ENCODE assay signal across 9 cellular contexts in genomic region chr15:78640527-78640839, GRCh38. TPM values are rescaled to one million over a fixed set of nuclear protein-coding genes. Genes with fewer than 3 reads are reported as not detected.
A peak's percentile ranks its signal among the peaks of the same experiment; 100 is the strongest.
DNase-seq lines count a peak whose midpoint lies in the region; ATAC-seq lines count a peak whose summit lies in the region.
"Had no signal": no experiment of that assay in that cellular context is flagged by ENCODE, and none has a peak within 500 bp of the region (broad histone marks: within the 10 kb centered on the region; RNA-seq: fewer than 3 reads in every experiment).

No MANE protein-coding gene starts in this region.

- no peak overlapping the region for H3K9ac ChIP-seq in iPS-15b (ENCODE audit: low read depth, low read length)

- no peaks in the 10 kb centered on the region for H3K36me3 Mint-ChIP-seq in activated CD8-positive, alpha-beta T cell treated with anti-CD3 and anti-CD28 coated beads, Interleukin-2, amount 10 ng/mL, durations not matched to agents 7 days and 5 days (ENCODE audit: low read depth)
- no peaks in the 10 kb centered on the region for H3K36me3 Mint-ChIP-seq in stimulated activated memory B cell treated with anti-CD40 and anti-IgM and Interleukin-4, amounts not matched to agents 10 μg/mL and 1 μg/mL and 100 μg/mL, for 72 hours

- peak overlapping the region; percentile 52 for H3K4me3 ChIP-seq in iPS-15b (ENCODE audit: low read depth, low read length)

- H3K4me1 ChIP-seq in iPS-15b (ENCODE audit: control insufficient read depth, insufficient read depth, low read length), result peaks cover 6% of the 10 kb centered on the region

- peak overlapping the region; percentile 50 for H3K4me3 Mint-ChIP-seq in activated CD8-positive, alpha-beta T cell treated with anti-CD3 and anti-CD28 coated beads, Interleukin-2, amount 10 ng/mL, durations not matched to agents 7 days and 5 days
- peak overlapping the region; percentile 18 for H3K4me3 Mint-ChIP-seq in stimulated activated memory B cell treated with anti-CD40 and anti-IgM and Interleukin-4, amounts not matched to agents 10 μg/mL and 1 μg/mL and 100 μg/mL, for 72 hours

- CTCF ChIA-PET in activated CD8-positive, alpha-beta T cell treated with anti-CD3 and anti-CD28 coated beads, Interleukin-2, amount 10 ng/mL, durations not matched to agents 7 days and 5 days (lab: Charles Lee), result interaction anchor here (3.9 kb wide), 1 partner anchor 70 kb away, joined by 37 read pairs; no protein-coding TSS in a partner anchor

- peaks cover 5% of the 10 kb centered on the region for H3K4me1 Mint-ChIP-seq in activated CD8-positive, alpha-beta T cell treated with anti-CD3 and anti-CD28 coated beads, Interleukin-2, amount 10 ng/mL, durations not matched to agents 7 days and 5 days (ENCODE audit: low read depth)
- peaks cover 7% of the 10 kb centered on the region for H3K4me1 Mint-ChIP-seq in stimulated activated memory B cell treated with anti-CD40 and anti-IgM and Interleukin-4, amounts not matched to agents 10 μg/mL and 1 μg/mL and 100 μg/mL, for 72 hours

- no peaks in the 10 kb centered on the region for H3K9me3 ChIP-seq in iPS-15b (ENCODE audit: control insufficient read depth, insufficient read depth, low read length)

- H3K27me3 ChIP-seq in iPS-15b (ENCODE audit: control insufficient read depth, insufficient read depth, low read length), result peaks cover 12% of the 10 kb centered on the region

- no peaks in the 10 kb centered on the region for H3K9me3 Mint-ChIP-seq in activated CD8-positive, alpha-beta T cell treated with anti-CD3 and anti-CD28 coated beads, Interleukin-2, amount 10 ng/mL, durations not matched to agents 7 days and 5 days (ENCODE audit: insufficient read depth)
- H3K9me3 Mint-ChIP-seq in stimulated activated memory B cell treated with anti-CD40 and anti-IgM and Interleukin-4, amounts not matched to agents 10 μg/mL and 1 μg/mL and 100 μg/mL, for 72 hours, result no peaks in the 10 kb centered on the region
- H3K9me3 Mint-ChIP-seq: central memory CD8-positive, alpha-beta T cell had no signal

- POLR2A ChIA-PET in activated CD8-positive, alpha-beta T cell treated with anti-CD3 and anti-CD28 coated beads, Interleukin-2, amount 10 ng/mL, durations not matched to agents 7 days and 5 days (lab: Charles Lee), result no interaction called here

- peaks cover 12% of the 10 kb centered on the region for H3K27me3 Mint-ChIP-seq in activated CD8-positive, alpha-beta T cell treated with anti-CD3 and anti-CD28 coated beads, Interleukin-2, amount 10 ng/mL, durations not matched to agents 7 days and 5 days (ENCODE audit: low read depth)
- peaks cover 45% of the 10 kb centered on the region for H3K27me3 Mint-ChIP-seq in stimulated activated memory B cell treated with anti-CD40 and anti-IgM and Interleukin-4, amounts not matched to agents 10 μg/mL and 1 μg/mL and 100 μg/mL, for 72 hours

- DNase-seq in DMS53 (lab: John Stamatoyannopoulos, UW) (peak; percentile 47), DMS53 treated with DMSO at 0.1 percent for 48 hours (lab: John Stamatoyannopoulos, UW; ENCODE audit: unreplicated experiment) (no peak), C1 segment of cervical spinal cord (lab: John Stamatoyannopoulos, UW) (no peak)
- DNase-seq in activated CD8-positive, alpha-beta T cell treated with anti-CD3 and anti-CD28 coated beads, Interleukin-2, amount 10 ng/mL, durations not matched to agents 7 days and 5 days, result no peak
- no peak for DNase-seq in stimulated activated CD4-positive, alpha-beta T cell treated with anti-CD3 and anti-CD28 coated beads, Interleukin-2, amount 100 ng/mL, for 48 hours

- H3K36me3 ChIP-seq in iPS-15b (ENCODE audit: control insufficient read depth, insufficient read depth, low read length), result no peaks in the 10 kb centered on the region

- no peak for ATAC-seq in activated CD8-positive, alpha-beta T cell treated with anti-CD3 and anti-CD28 coated beads, Interleukin-2, amount 10 ng/mL, durations not matched to agents 7 days and 5 days
- ATAC-seq in stimulated activated memory B cell treated with anti-CD40 and anti-IgM and Interleukin-4, amounts not matched to agents 10 μg/mL and 1 μg/mL and 100 μg/mL, for 72 hours, result no peak
- ATAC-seq in HG03175 (IDR thresholded peaks at IDR 0.05; ENCODE audit: unreplicated experiment), result no peak

- no peak overlapping the region for H3K27ac Mint-ChIP-seq in activated CD8-positive, alpha-beta T cell treated with anti-CD3 and anti-CD28 coated beads, Interleukin-2, amount 10 ng/mL, durations not matched to agents 7 days and 5 days
- no peak overlapping the region for H3K27ac Mint-ChIP-seq in stimulated activated memory B cell treated with anti-CD40 and anti-IgM and Interleukin-4, amounts not matched to agents 10 μg/mL and 1 μg/mL and 100 μg/mL, for 72 hours

RNA-seq across cellular contexts. Expression of gene CHRNB4, which starts 0.5 kb away (rescaled TPM):
- not detected for total RNA-seq in activated CD8-positive, alpha-beta T cell treated with anti-CD3 and anti-CD28 coated beads, Interleukin-2, amount 10 ng/mL, durations not matched to agents 7 days and 5 days

RNA-seq across cellular contexts. Expression of gene CHRNA3, which starts 19.7 kb away (rescaled TPM):
- total RNA-seq in activated CD8-positive, alpha-beta T cell treated with anti-CD3 and anti-CD28 coated beads, Interleukin-2, amount 10 ng/mL, durations not matched to agents 7 days and 5 days, result not detected
